18 cellular contexts compared by ENCODE assay signal in the genomic region with DNA sequence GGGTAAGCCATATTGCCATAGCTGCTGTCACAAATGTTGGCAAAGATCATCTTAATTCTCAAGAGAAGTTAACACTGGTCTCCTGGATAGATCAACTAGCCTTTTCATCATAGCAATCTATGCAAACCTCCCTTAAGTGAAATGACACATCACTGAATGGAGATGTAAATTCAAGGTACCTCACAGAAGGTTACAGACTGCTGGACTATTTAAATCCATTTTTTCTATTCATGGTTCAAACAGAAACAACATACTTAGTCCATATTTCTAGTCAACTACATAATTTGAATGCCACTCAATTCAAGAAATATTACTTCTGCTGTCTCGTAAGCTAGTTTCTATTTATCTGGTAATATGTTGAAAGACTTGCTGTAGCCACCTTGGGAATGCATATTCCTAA.
DNase-seq lines count a peak whose midpoint lies in the region; ATAC-seq and TF ChIP-seq lines count a peak whose summit lies in the region.
"Had no signal": no experiment of that assay in that cellular context is flagged by ENCODE, and none has a peak within 500 bp of the region (broad histone marks: within the 10 kb centered on the region; RNA-seq: fewer than 3 reads in every experiment).

No MANE protein-coding gene starts in this region.

- H3K36me3 ChIP-seq in DOHH2 (ENCODE audit: control insufficient read depth, low read length) = no peaks in the 10 kb centered on the region
- H3K36me3 ChIP-seq: HAP-1, SJCRH30 had no signal

- no peaks in the 10 kb centered on the region for H3K9me2 ChIP-seq in DOHH2 (replicated peaks; ENCODE audit: control insufficient read depth, low read length)

- H4K20me1 ChIP-seq in DOHH2 (ENCODE audit: control insufficient read depth, insufficient read depth, low read depth, low read length) = no peaks in the 10 kb centered on the region

- no peak overlapping the region for H3K4me3 ChIP-seq in DOHH2 (ENCODE audit: low read length)
- H3K4me3 ChIP-seq: HAP-1, SJCRH30 had no signal

- no peak overlapping the region for H3K27ac ChIP-seq in DOHH2 (ENCODE audit: low read depth, low read length)
- H3K27ac ChIP-seq: SJCRH30 had no signal

- 0 out of 2 replicates have a peak overlapping the region, but pooled peaks have one; percentile 33 for H3K4me2 ChIP-seq in DOHH2 (ENCODE audit: low read length)

- H3K27me3 ChIP-seq in DOHH2 (ENCODE audit: control insufficient read depth, low read length) = no peaks in the 10 kb centered on the region
- H3K27me3 ChIP-seq: SJCRH30 had no signal

- no peaks in the 10 kb centered on the region for H3K9me3 ChIP-seq in DOHH2 (ENCODE audit: control insufficient read depth, insufficient read depth, low read length)
- H3K9me3 ChIP-seq: HAP-1, SJCRH30 had no signal

- peak; percentile 50 for ATAC-seq in GM19455 (IDR thresholded peaks at IDR 0.05; ENCODE audit: unreplicated experiment)
- ATAC-seq in HG02798 (IDR thresholded peaks at IDR 0.05; ENCODE audit: poor library complexity, unreplicated experiment) = peak; percentile 65
- ATAC-seq in HG03457 (IDR thresholded peaks at IDR 0.05; ENCODE audit: unreplicated experiment) = peak; percentile 59
- ATAC-seq: HepG2; naive thymus-derived CD8-positive, alpha-beta T cell had no signal

- H3F3A ChIP-seq in DOHH2 (ENCODE audit: control insufficient read depth, insufficient read depth) = no peaks in the 10 kb centered on the region

- peaks cover 9% of the 10 kb centered on the region for H3K4me1 ChIP-seq in DOHH2 (ENCODE audit: control insufficient read depth, low read length)
- H3K4me1 ChIP-seq: HAP-1, SJCRH30 had no signal

- H3K79me2 ChIP-seq in DOHH2 (ENCODE audit: control insufficient read depth, low read length) = no peaks in the 10 kb centered on the region

- no peak for DNase-seq in occipital lobe (lab: John Stamatoyannopoulos, UW)
- DNase-seq in iPS-NIHi11 (ENCODE audit: low spot score) = no peak
- no peak for DNase-seq in AG20443 (ENCODE audit: low spot score)
- no peak for DNase-seq in D341Med (ENCODE audit: low spot score)
- DNase-seq: activated T-cell treated with anti-CD3 and anti-CD28 coated beads, Interleukin-2, amount 50 U/mL, for 1 hour; DMS 273 treated with DMSO at 0.1 percent for 48 hours; endodermal cell; glutamatergic neuron; naive thymus-derived CD8-positive, alpha-beta T cell; NCI-H1417 treated with DMSO at 0.1 percent for 48 hours; NCI-H748 treated with DMSO at 0.1 percent for 48 hours; SJCRH30 had no signal

- no peak for TF ChIP-seq CTCF in DOHH2 (IDR thresholded peaks at IDR 0.05; ENCODE audit: low read depth, low read length, poor library complexity, severe bottlenecking)
